ENCODE assay signal across 19 cellular contexts in the genomic region with DNA sequence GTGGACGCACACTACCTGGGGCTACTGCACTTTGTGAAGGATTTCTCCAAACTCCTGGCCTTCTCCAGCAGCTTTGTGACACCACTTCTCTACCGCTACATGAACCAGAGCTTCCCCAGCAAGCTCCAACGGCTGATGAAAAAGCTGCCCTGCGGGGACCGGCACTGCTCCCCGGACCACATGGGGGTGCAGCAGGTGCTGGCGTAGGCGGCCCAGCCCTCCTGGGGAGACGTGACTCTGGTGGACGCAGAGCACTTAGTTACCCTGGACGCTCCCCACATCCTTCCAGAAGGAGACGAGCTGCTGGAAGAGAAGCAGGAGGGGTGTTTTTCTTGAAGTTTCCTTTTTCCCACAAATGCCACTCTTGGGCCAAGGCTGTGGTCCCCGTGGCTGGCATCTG. TPM values are rescaled to one million over a fixed set of nuclear protein-coding genes. Genes with fewer than 3 reads are reported as not detected.
A peak's percentile ranks its signal among the peaks of the same experiment; 100 is the strongest.
DNase-seq lines count a peak whose midpoint lies in the region; ATAC-seq and TF ChIP-seq lines count a peak whose summit lies in the region.
"Had no signal": no experiment of that assay in that cellular context is flagged by ENCODE, and none has a peak within 500 bp of the region (broad histone marks: within the 10 kb centered on the region; RNA-seq: fewer than 3 reads in every experiment).

No MANE protein-coding gene starts in this region.

- peaks cover 7% of the 10 kb centered on the region for H3K36me3 Mint-ChIP-seq in activated CD4-positive, alpha-beta memory T cell treated with anti-CD3 and anti-CD28 coated beads, Interleukin-2, amount 10 ng/mL, durations not matched to agents 7 days and 5 days (ENCODE audit: low read depth)
- H3K36me3 Mint-ChIP-seq in activated CD4-positive, alpha-beta memory T cell treated with anti-CD3 and anti-CD28 coated beads for 36 hours: peaks cover 1% of the 10 kb centered on the region
- peaks cover 0 to 9% (median 0%) of the 10 kb centered on the region in 5 donors for H3K36me3 Mint-ChIP-seq in naive thymus-derived CD4-positive, alpha-beta T cell
- H3K36me3 Mint-ChIP-seq in activated T-helper 17 cell treated with anti-CD3 and anti-CD28 coated beads, Interleukin-2, amount 50 U/mL, for 72 hours (ENCODE audit: low read depth): no peaks in the 10 kb centered on the region

- peaks cover 1% of the 10 kb centered on the region for H3K27me3 Mint-ChIP-seq in activated CD4-positive, alpha-beta memory T cell treated with anti-CD3 and anti-CD28 coated beads, Interleukin-2, amount 10 ng/mL, durations not matched to agents 7 days and 5 days
- H3K27me3 Mint-ChIP-seq in activated CD4-positive, alpha-beta memory T cell treated with anti-CD3 and anti-CD28 coated beads for 36 hours: no peaks in the 10 kb centered on the region
- H3K27me3 Mint-ChIP-seq in naive thymus-derived CD4-positive, alpha-beta T cell: peaks cover 0 to 3% (median 0%) of the 10 kb centered on the region in 5 donors
- H3K27me3 Mint-ChIP-seq in activated T-helper 17 cell treated with anti-CD3 and anti-CD28 coated beads, Interleukin-2, amount 50 U/mL, for 72 hours: no peaks in the 10 kb centered on the region

- TF ChIP-seq CTCF in upper lobe of left lung (IDR thresholded peaks at IDR 0.05): no peak

- TF ChIP-seq EP300 in upper lobe of left lung (IDR thresholded peaks at IDR 0.05): no peak

- intact Hi-C loops in activated CD4-positive, alpha-beta memory T cell treated with anti-CD3 and anti-CD28 coated beads for 36 hours (cut with micrococcal nuclease): no loop called here
- intact Hi-C loops in naive thymus-derived CD4-positive, alpha-beta T cell (cut with micrococcal nuclease): no loop called here

- CTCF ChIA-PET in activated CD4-positive, alpha-beta memory T cell treated with anti-CD3 and anti-CD28 coated beads, Interleukin-2, amount 10 ng/mL, durations not matched to agents 7 days and 5 days (lab: Charles Lee): interaction anchor here (1.9 to 9.9 kb wide), 2 partner anchors 14 to 64 kb away, joined by 12 to 270 read pairs; partner anchors contain the start of gene GPR146
- CTCF ChIA-PET in activated CD4-positive, alpha-beta memory T cell treated with anti-CD3 and anti-CD28 coated beads for 36 hours (lab: Charles Lee): interaction anchor here (1.7 to 2.6 kb wide), 2 partner anchors 14 to 65 kb away, joined by 8 to 22 read pairs; partner anchors contain the start of gene GPR146
- CTCF ChIA-PET in naive thymus-derived CD4-positive, alpha-beta T cell (lab: Charles Lee): interaction anchor here (0.7 to 1.7 kb wide), 2 partner anchors 40 to 65 kb away, joined by 3 to 8 read pairs; no protein-coding TSS in a partner anchor

- peak overlapping the region; percentile 31 for H3K27ac Mint-ChIP-seq in activated CD4-positive, alpha-beta memory T cell treated with anti-CD3 and anti-CD28 coated beads, Interleukin-2, amount 10 ng/mL, durations not matched to agents 7 days and 5 days
- no peak overlapping the region for H3K27ac Mint-ChIP-seq in activated CD4-positive, alpha-beta memory T cell treated with anti-CD3 and anti-CD28 coated beads for 36 hours
- H3K27ac Mint-ChIP-seq in naive thymus-derived CD4-positive, alpha-beta T cell: no peak overlapping the region
- H3K27ac Mint-ChIP-seq in activated T-helper 17 cell treated with anti-CD3 and anti-CD28 coated beads, Interleukin-2, amount 50 U/mL, for 72 hours: no peak overlapping the region
- H3K27ac Mint-ChIP-seq: CD14-positive monocyte, GM23338 had no signal

- peaks cover 0 to 11% (median 0%) of the 10 kb centered on the region in 3 experiments for H3K36me3 ChIP-seq in naive thymus-derived CD4-positive, alpha-beta T cell (ENCODE audit: control insufficient read depth in 2 of 3, insufficient read depth in 3 of 3, low read length in 3 of 3)
- H3K36me3 ChIP-seq in upper lobe of left lung: peaks cover 0 to 17% (median 6%) of the 10 kb centered on the region in 4 donors

- ATAC-seq in naive thymus-derived CD4-positive, alpha-beta T cell: no peak
- no peak for ATAC-seq in upper lobe of left lung (ENCODE audit: low FRiP score in 2 of 2)
- ATAC-seq in activated T-helper 17 cell treated with anti-CD3 and anti-CD28 coated beads, Interleukin-2, amount 50 U/mL, for 72 hours (replicated peaks): no peak
- ATAC-seq: GM23338, Panc1 had no signal

- no peak for TF ChIP-seq POLR2A in upper lobe of left lung (IDR thresholded peaks at IDR 0.05)

- H3K27ac ChIP-seq in caudate nucleus (ENCODE audit: low read depth, low read length): peak overlapping the region; percentile 48
- no peak overlapping the region for H3K27ac ChIP-seq in naive thymus-derived CD4-positive, alpha-beta T cell (ENCODE audit: low read depth, low read length)
- peak overlapping the region in 3 of 4 donors; percentile 73 to 85 (median 81) for H3K27ac ChIP-seq in upper lobe of left lung
- H3K27ac ChIP-seq: HL-60 had no signal

- H3K9me3 Mint-ChIP-seq in activated CD4-positive, alpha-beta memory T cell treated with anti-CD3 and anti-CD28 coated beads, Interleukin-2, amount 10 ng/mL, durations not matched to agents 7 days and 5 days: no peaks in the 10 kb centered on the region
- H3K9me3 Mint-ChIP-seq in activated CD4-positive, alpha-beta memory T cell treated with anti-CD3 and anti-CD28 coated beads for 36 hours: no peaks in the 10 kb centered on the region
- H3K9me3 Mint-ChIP-seq in naive thymus-derived CD4-positive, alpha-beta T cell: peaks cover 0 to 1% (median 0%) of the 10 kb centered on the region in 11 donors
- no peaks in the 10 kb centered on the region for H3K9me3 Mint-ChIP-seq in activated T-helper 17 cell treated with anti-CD3 and anti-CD28 coated beads, Interleukin-2, amount 50 U/mL, for 72 hours
- H3K9me3 Mint-ChIP-seq: GM23338 had no signal

- H3K4me3 ChIP-seq in naive thymus-derived CD4-positive, alpha-beta T cell (ENCODE audit: low read length): no peak overlapping the region
- no peak overlapping the region for H3K4me3 ChIP-seq in upper lobe of left lung

- H3K27me3 ChIP-seq in naive thymus-derived CD4-positive, alpha-beta T cell (ENCODE audit: control insufficient read depth in 2 of 2, insufficient read depth in 2 of 2, low read length in 2 of 2): no peaks in the 10 kb centered on the region
- H3K27me3 ChIP-seq in upper lobe of left lung: no peaks in the 10 kb centered on the region

- WGBS in upper lobe of left lung, 2 donors: 73 to 88% methylated on average over 4 to 13 of the region's 13 CpGs

- POLR2A ChIA-PET in activated CD4-positive, alpha-beta memory T cell treated with anti-CD3 and anti-CD28 coated beads, Interleukin-2, amount 10 ng/mL, durations not matched to agents 7 days and 5 days (lab: Charles Lee): interaction anchor here (1.0 to 1.6 kb wide), 3 partner anchors 12 to 33 kb away, joined by 3 to 10 read pairs (median 4); no protein-coding TSS in a partner anchor
- POLR2A ChIA-PET in activated CD4-positive, alpha-beta memory T cell treated with anti-CD3 and anti-CD28 coated beads for 36 hours (lab: Charles Lee): interaction anchor here (0.7 kb wide), 1 partner anchor 41 kb away, joined by 3 read pairs; no protein-coding TSS in a partner anchor
- POLR2A ChIA-PET in naive thymus-derived CD4-positive, alpha-beta T cell (lab: Charles Lee): interaction anchor here (0.9 to 2.3 kb wide), 5 partner anchors 11 to 83 kb away, joined by 4 to 10 read pairs (median 5); partner anchors contain the start of genes COX19 and GPR146

- H3K4me3 Mint-ChIP-seq in activated CD4-positive, alpha-beta memory T cell treated with anti-CD3 and anti-CD28 coated beads, Interleukin-2, amount 10 ng/mL, durations not matched to agents 7 days and 5 days: no peak overlapping the region
- H3K4me3 Mint-ChIP-seq in activated CD4-positive, alpha-beta memory T cell treated with anti-CD3 and anti-CD28 coated beads for 36 hours: no peak overlapping the region
- H3K4me3 Mint-ChIP-seq in naive thymus-derived CD4-positive, alpha-beta T cell: peak overlapping the region in 6 of 10 donors; percentile 14 to 57 (median 34)
- no peak overlapping the region for H3K4me3 Mint-ChIP-seq in activated T-helper 17 cell treated with anti-CD3 and anti-CD28 coated beads, Interleukin-2, amount 50 U/mL, for 72 hours
- H3K4me3 Mint-ChIP-seq: CD14-positive monocyte, GM23338 had no signal

- H3K4me1 Mint-ChIP-seq in activated CD4-positive, alpha-beta memory T cell treated with anti-CD3 and anti-CD28 coated beads, Interleukin-2, amount 10 ng/mL, durations not matched to agents 7 days and 5 days: peaks cover 30% of the 10 kb centered on the region
- peaks cover 24% of the 10 kb centered on the region for H3K4me1 Mint-ChIP-seq in activated CD4-positive, alpha-beta memory T cell treated with anti-CD3 and anti-CD28 coated beads for 36 hours (ENCODE audit: low read depth)
- H3K4me1 Mint-ChIP-seq in naive thymus-derived CD4-positive, alpha-beta T cell: peaks cover 19 to 58% (median 27%) of the 10 kb centered on the region in 7 donors
- H3K4me1 Mint-ChIP-seq in activated T-helper 17 cell treated with anti-CD3 and anti-CD28 coated beads, Interleukin-2, amount 50 U/mL, for 72 hours: no peaks in the 10 kb centered on the region

- no peaks in the 10 kb centered on the region for H3K9me3 ChIP-seq in naive thymus-derived CD4-positive, alpha-beta T cell (ENCODE audit: control insufficient read depth in 2 of 3, low read length in 3 of 3)
- no peaks in the 10 kb centered on the region for H3K9me3 ChIP-seq in upper lobe of left lung

- H3K4me1 ChIP-seq in naive thymus-derived CD4-positive, alpha-beta T cell (ENCODE audit: control insufficient read depth in 2 of 2, insufficient read depth in 2 of 2, low read length in 2 of 2): peaks cover 0 to 25% of the 10 kb centered on the region in 2 donors
- H3K4me1 ChIP-seq in upper lobe of left lung: peaks cover 48 to 68% (median 55%) of the 10 kb centered on the region in 4 donors

- DNase-seq in activated CD4-positive, alpha-beta memory T cell treated with anti-CD3 and anti-CD28 coated beads, Interleukin-2, amount 10 ng/mL, durations not matched to agents 7 days and 5 days: no peak
- no peak for DNase-seq in activated CD4-positive, alpha-beta memory T cell treated with anti-CD3 and anti-CD28 coated beads for 36 hours
- DNase-seq in caudate nucleus (lab: John Stamatoyannopoulos, UW): no peak
- DNase-seq in naive thymus-derived CD4-positive, alpha-beta T cell: no peak
- DNase-seq in upper lobe of left lung: no peak
- DNase-seq in COLO668 (lab: John Stamatoyannopoulos, UW; ENCODE audit: unreplicated experiment): no peak
- no peak for DNase-seq in dermis blood vessel endothelial cell
- DNase-seq: DMS79 treated with DMSO at 0.1 percent for 48 hours, GDM1, KBM-7, NCI-H1092, NCI-H1694, NCI-H774, SHP77 had no signal

RNA-seq across cellular contexts. Expression of gene GPR146, which starts 14.0 kb away (rescaled TPM):
- 10 to 100 TPM; 10.0 to 10.1 TPM for total RNA-seq in activated CD4-positive, alpha-beta memory T cell treated with anti-CD3 and anti-CD28 coated beads, Interleukin-2, amount 10 ng/mL, durations not matched to agents 7 days and 5 days
- 1 to 10 TPM; 1.6 to 2.1 TPM for total RNA-seq in activated CD4-positive, alpha-beta memory T cell treated with anti-CD3 and anti-CD28 coated beads for 36 hours
- 10 to 100 TPM; 10.1 to 26.5 (median 15.9) TPM for total RNA-seq in naive thymus-derived CD4-positive, alpha-beta T cell
- polyA plus RNA-seq in naive thymus-derived CD4-positive, alpha-beta T cell: 10 to 100 TPM; 13.5 to 16.9 TPM
- total RNA-seq in upper lobe of left lung (10 to 100 TPM; 11.2 to 32.8 (median 28.9) TPM), dermis blood vessel endothelial cell (64.5 and 69.9 TPM in 2 replicates)
- 10 to 100 TPM in 1 of 2 donors, 1 to 10 TPM in 1; 2.0 to 14.9 TPM for total RNA-seq in activated T-helper 17 cell treated with anti-CD3 and anti-CD28 coated beads, Interleukin-2, amount 50 U/mL, for 72 hours

RNA-seq across cellular contexts. Expression of gene GPER1, which starts 29.6 kb away (rescaled TPM):
- under 1 TPM in 1 of 2 experiments, not detected in 1; 0.15 TPM for total RNA-seq in activated CD4-positive, alpha-beta memory T cell treated with anti-CD3 and anti-CD28 coated beads, Interleukin-2, amount 10 ng/mL, durations not matched to agents 7 days and 5 days
- under 1 TPM; 0.12 to 0.22 TPM for total RNA-seq in activated CD4-positive, alpha-beta memory T cell treated with anti-CD3 and anti-CD28 coated beads for 36 hours
- 1 to 10 TPM in 1 of 5 experiments, under 1 TPM in 1, not detected in 3; 0.13 to 1.3 TPM for total RNA-seq in naive thymus-derived CD4-positive, alpha-beta T cell
- under 1 TPM; 0.21 to 0.47 TPM for polyA plus RNA-seq in naive thymus-derived CD4-positive, alpha-beta T cell
- total RNA-seq in upper lobe of left lung (10 to 100 TPM in 2 of 6 donors, 1 to 10 TPM in 4; 6.5 to 24.7 (median 8.5) TPM), dermis blood vessel endothelial cell (1.0 and 2.0 TPM in 2 replicates)
- total RNA-seq in activated T-helper 17 cell treated with anti-CD3 and anti-CD28 coated beads, Interleukin-2, amount 50 U/mL, for 72 hours: 1 to 10 TPM in 1 of 2 donors, under 1 TPM in 1; 0.24 to 1.1 TPM
- total RNA-seq: GM23338 had no signal

Comparison
In these comparisons a context has a peak if more than half of its experiments do, and no peak if none do; other contexts are left out.
1. H3K4me3 Mint-ChIP-seq: peak in naive thymus-derived CD4-positive, alpha-beta T cell (6 of 10); none in activated CD4-positive, alpha-beta memory T cell treated with anti-CD3 and anti-CD28 coated beads, Interleukin-2, amount 10 ng/mL, durations not matched to agents 7 days and 5 days (single experiment), activated CD4-positive, alpha-beta memory T cell treated with anti-CD3 and anti-CD28 coated beads for 36 hours (single experiment) and activated T-helper 17 cell treated with anti-CD3 and anti-CD28 coated beads, Interleukin-2, amount 50 U/mL, for 72 hours (single experiment).